In the genomic region with DNA sequence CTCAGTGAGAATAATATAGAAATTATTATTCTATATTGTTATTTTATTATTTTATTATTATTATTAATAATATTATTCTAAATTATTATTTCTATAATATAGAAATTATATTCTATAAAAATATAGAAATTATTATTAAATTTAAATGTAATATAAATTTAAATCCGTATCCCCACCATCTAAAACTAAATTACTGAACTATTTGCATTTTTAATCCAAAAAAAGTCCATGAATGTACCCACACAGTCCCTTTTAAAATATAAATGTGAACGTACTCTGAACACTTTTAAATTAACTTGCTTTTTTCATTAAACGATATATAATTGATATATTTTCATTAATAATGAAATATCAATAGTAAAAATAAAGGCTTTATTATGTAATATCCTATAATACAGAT, we compare ENCODE assay signal across 25 cellular contexts.
DNase-seq lines count a peak whose midpoint lies in the region; ATAC-seq, FAIRE-seq and TF ChIP-seq lines count a peak whose summit lies in the region.
"Had no signal": no experiment of that assay in that cellular context is flagged by ENCODE, and none has a peak within 500 bp of the region (broad histone marks: within the 10 kb centered on the region; RNA-seq: fewer than 3 reads in every experiment).

No MANE protein-coding gene starts in this region.

- intact Hi-C loops in pancreas (cut with DNase I), result no loop called here

- DNase-seq in RCC 7860 (ENCODE audit: low spot score), result no peak
- no peak for DNase-seq in WTC11 (ENCODE audit: low spot score)
- DNase-seq in pancreas, result no peak
- DNase-seq in activated gamma-delta T cell treated with Interleukin-2 at 50 U/mL for 16 hours, result no peak
- DNase-seq in NCI-H524 treated with DMSO at 0.1 percent for 48 hours (lab: John Stamatoyannopoulos, UW), result no peak
- DNase-seq: ACHN; BE2C; C1 segment of cervical spinal cord; CD4-positive, alpha-beta memory T cell; CD4-positive, CD25-positive, alpha-beta regulatory T cell; CD8-positive, alpha-beta memory T cell; COR-L47; DMS 273 treated with DMSO at 0.1 percent for 48 hours; DMS153; DMS53; DMS79; DND-41; EL; GF-D8 had no signal

- no peak overlapping the region for H3K27ac ChIP-seq in pancreas
- H3K27ac ChIP-seq: 22Rv1, BLaER1 had no signal

- no peak overlapping the region for H3K27ac Mint-ChIP-seq in WTC11
- H3K27ac Mint-ChIP-seq: CD14-positive monocyte; CD4-positive, alpha-beta memory T cell; CD4-positive, CD25-positive, alpha-beta regulatory T cell; CD8-positive, alpha-beta memory T cell had no signal

- no peaks in the 10 kb centered on the region for H3K36me3 ChIP-seq in pancreas
- H3K36me3 ChIP-seq: BE2C, BLaER1 had no signal

- no peaks in the 10 kb centered on the region for H3K9me3 ChIP-seq in pancreas
- H3K9me3 ChIP-seq: BE2C, BLaER1 had no signal

- H3K36me3 Mint-ChIP-seq in WTC11, result no peaks in the 10 kb centered on the region
- H3K36me3 Mint-ChIP-seq: CD14-positive monocyte; CD4-positive, alpha-beta memory T cell; CD4-positive, CD25-positive, alpha-beta regulatory T cell; CD8-positive, alpha-beta memory T cell had no signal

- TF ChIP-seq CTCF in WTC11 (IDR thresholded peaks at IDR 0.05), result no peak
- TF ChIP-seq CTCF in pancreas (IDR thresholded peaks at IDR 0.05), result no peak

- ATAC-seq in WTC11 (no peak), pancreas (no peak), HG03135 (IDR thresholded peaks at IDR 0.05; ENCODE audit: unreplicated experiment) (no peak)

- 46 to 60% methylated on average over 3 of the region's 3 CpGs for WGBS in pancreas, 2 donors

- H3K4me3 Mint-ChIP-seq in WTC11, result no peak overlapping the region
- H3K4me3 Mint-ChIP-seq: CD14-positive monocyte; CD4-positive, alpha-beta memory T cell; CD4-positive, CD25-positive, alpha-beta regulatory T cell; CD8-positive, alpha-beta memory T cell had no signal

- FAIRE-seq in A204.1 (lab: Jason Lieb, UNC) (peak; percentile 96), RCC 7860 (lab: Jason Lieb, UNC) (peak; percentile 83), pancreas (lab: Jason Lieb, UNC) (peak; percentile 96)
- FAIRE-seq: GM12891 had no signal

- no peaks in the 10 kb centered on the region for H3K4me1 Mint-ChIP-seq in WTC11
- H3K4me1 Mint-ChIP-seq: CD14-positive monocyte; CD4-positive, alpha-beta memory T cell; CD4-positive, CD25-positive, alpha-beta regulatory T cell; CD8-positive, alpha-beta memory T cell had no signal

- POLR2A ChIA-PET in WTC11 (lab: Charles Lee), result no interaction called here

- no peaks in the 10 kb centered on the region for H3K9me3 Mint-ChIP-seq in WTC11

- H3K4me1 ChIP-seq in pancreas, result no peaks in the 10 kb centered on the region
- H3K4me1 ChIP-seq: BE2C, BLaER1 had no signal

- H3K27me3 Mint-ChIP-seq in WTC11 (ENCODE audit: low read depth), result no peaks in the 10 kb centered on the region
- H3K27me3 Mint-ChIP-seq: CD4-positive, alpha-beta memory T cell; CD4-positive, CD25-positive, alpha-beta regulatory T cell; CD8-positive, alpha-beta memory T cell had no signal

- H3K27me3 ChIP-seq in pancreas, result no peaks in the 10 kb centered on the region
- H3K27me3 ChIP-seq: BE2C, BLaER1 had no signal

- no peak overlapping the region for H3K4me3 ChIP-seq in pancreas
- H3K4me3 ChIP-seq: BLaER1 had no signal

- CTCF ChIA-PET in WTC11 (lab: Charles Lee), result no interaction called here

TF ChIP-seq in WTC11, 78 proteins besides CTCF, POLR2A, EP300 and RAD21:
- TF ChIP-seq HMGA2 (CRISPR knock-in tag; IDR thresholded peaks at IDR 0.05) (peak; percentile 91; the same call in 1 of the 2 replicates), RORB (CRISPR knock-in tag; IDR thresholded peaks at IDR 0.05) (no peak)
- TF ChIP-seq, protein P1, sequence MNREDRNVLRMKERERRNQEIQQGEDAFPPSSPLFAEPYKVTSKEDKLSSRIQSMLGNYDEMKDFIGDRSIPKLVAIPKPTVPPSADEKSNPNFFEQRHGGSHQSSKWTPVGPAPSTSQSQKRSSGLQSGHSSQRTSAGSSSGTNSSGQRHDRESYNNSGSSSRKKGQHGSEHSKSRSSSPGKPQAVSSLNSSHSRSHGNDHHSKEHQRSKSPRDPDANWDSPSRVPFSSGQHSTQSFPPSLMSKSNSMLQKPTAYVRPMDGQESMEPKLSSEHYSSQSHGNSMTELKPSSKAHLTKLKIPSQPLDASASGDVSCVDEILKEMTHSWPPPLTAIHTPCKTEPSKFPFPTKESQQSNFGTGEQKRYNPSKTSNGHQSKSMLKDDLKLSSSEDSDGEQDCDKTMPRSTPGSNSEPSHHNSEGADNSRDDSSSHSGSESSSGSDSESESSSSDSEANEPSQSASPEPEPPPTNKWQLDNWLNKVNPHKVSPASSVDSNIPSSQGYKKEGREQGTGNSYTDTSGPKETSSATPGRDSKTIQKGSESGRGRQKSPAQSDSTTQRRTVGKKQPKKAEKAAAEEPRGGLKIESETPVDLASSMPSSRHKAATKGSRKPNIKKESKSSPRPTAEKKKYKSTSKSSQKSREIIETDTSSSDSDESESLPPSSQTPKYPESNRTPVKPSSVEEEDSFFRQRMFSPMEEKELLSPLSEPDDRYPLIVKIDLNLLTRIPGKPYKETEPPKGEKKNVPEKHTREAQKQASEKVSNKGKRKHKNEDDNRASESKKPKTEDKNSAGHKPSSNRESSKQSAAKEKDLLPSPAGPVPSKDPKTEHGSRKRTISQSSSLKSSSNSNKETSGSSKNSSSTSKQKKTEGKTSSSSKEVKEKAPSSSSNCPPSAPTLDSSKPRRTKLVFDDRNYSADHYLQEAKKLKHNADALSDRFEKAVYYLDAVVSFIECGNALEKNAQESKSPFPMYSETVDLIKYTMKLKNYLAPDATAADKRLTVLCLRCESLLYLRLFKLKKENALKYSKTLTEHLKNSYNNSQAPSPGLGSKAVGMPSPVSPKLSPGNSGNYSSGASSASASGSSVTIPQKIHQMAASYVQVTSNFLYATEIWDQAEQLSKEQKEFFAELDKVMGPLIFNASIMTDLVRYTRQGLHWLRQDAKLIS (CRISPR knock-in tag; IDR thresholded peaks at IDR 0.05; ENCODE audit: borderline replicate concordance), result no peak
